ENCODE assay signal across 27 cellular contexts in genomic region chr20:44574372-44574771, GRCh38. TPM values are rescaled to one million over a fixed set of nuclear protein-coding genes. Genes with fewer than 3 reads are reported as not detected.
DNase-seq lines count a peak whose midpoint lies in the region; FAIRE-seq and TF ChIP-seq lines count a peak whose summit lies in the region.
"Had no signal": no experiment of that assay in that cellular context is flagged by ENCODE, and none has a peak within 500 bp of the region (broad histone marks: within the 10 kb centered on the region; RNA-seq: fewer than 3 reads in every experiment).

No MANE protein-coding gene starts in this region.

- no peaks in the 10 kb centered on the region for H3K27me3 ChIP-seq in muscle layer of colon (ENCODE audit: control insufficient read depth in 1 of 2, insufficient read depth in 2 of 2, low read length in 2 of 2)
- no peaks in the 10 kb centered on the region for H3K27me3 ChIP-seq in stomach smooth muscle (ENCODE audit: control insufficient read depth in 1 of 2, insufficient read depth in 2 of 2, low read length in 2 of 2)
- H3K27me3 ChIP-seq: BLaER1, brain microvascular endothelial cell, thyroid gland had no signal

- no peak for TF ChIP-seq CTCF in VCaP (conservative IDR thresholded peaks at IDR 0.05)
- TF ChIP-seq CTCF in GM20000 (IDR thresholded peaks at IDR 0.05; ENCODE audit: extremely low read depth, missing control alignments): no peak

- intact Hi-C loops in posterior cingulate gyrus (cut with DNase I): no loop called here

- DNase-seq in HTR-8/SVneo (ENCODE audit: insufficient read length, low spot score) (no peak), posterior cingulate gyrus (no peak), frontal cortex (ENCODE audit: low spot score in 2 of 2) (no peak), GM20000 (ENCODE audit: low spot score) (no peak), HPDE6-E6E7 (ENCODE audit: extremely low spot score) (no peak)
- DNase-seq: activated CD4-positive, alpha-beta T cell treated with anti-CD3 and anti-CD28 coated beads for 4 hours; activated naive CD4-positive, alpha-beta T cell treated with anti-CD3 and anti-CD28 coated beads, Interleukin-2, amount 50 U/mL, for 16 hours; brain microvascular endothelial cell; DMS 273 treated with DMSO at 0.1 percent for 48 hours; glutamatergic neuron; islet precursor cell; MV-4-11; NCI-H1436 treated with DMSO at 0.1 percent for 48 hours; NCI-H2107; NCI-H446; NCI-H748 treated with DMSO at 0.1 percent for 48 hours; SHP77 treated with DMSO at 0.1 percent for 48 hours; stimulated activated naive CD8-positive, alpha-beta T cell treated with anti-CD3 and anti-CD28 coated beads, Interleukin-15, amount 100 ng/mL, for 72 hours; T1000; thyroid gland; WERI-Rb-1 had no signal

- no peaks in the 10 kb centered on the region for H3K36me3 ChIP-seq in muscle layer of colon (ENCODE audit: insufficient read depth, low read length)
- H3K36me3 ChIP-seq in stomach smooth muscle (ENCODE audit: control insufficient read depth in 2 of 2, insufficient read depth in 2 of 2, low read length in 2 of 2): no peaks in the 10 kb centered on the region
- H3K36me3 ChIP-seq: BLaER1, brain microvascular endothelial cell, thyroid gland, WERI-Rb-1 had no signal

- H3K4me1 ChIP-seq in muscle layer of colon (ENCODE audit: insufficient read depth, low read length): peaks cover 79% of the 10 kb centered on the region
- peaks cover 36% of the 10 kb centered on the region for H3K4me1 ChIP-seq in stomach smooth muscle (ENCODE audit: control insufficient read depth, insufficient read depth, low read length)

- H3K9ac ChIP-seq in muscle layer of colon (ENCODE audit: low read length): no peak overlapping the region
- no peak overlapping the region for H3K9ac ChIP-seq in stomach smooth muscle (ENCODE audit: low read length in 2 of 2)
- H3K9ac ChIP-seq: BLaER1 had no signal

- H3K4me3 ChIP-seq in muscle layer of colon (ENCODE audit: low read depth in 1 of 2, low read length in 2 of 2) (no peak overlapping the region), stomach smooth muscle (ENCODE audit: low read length in 2 of 2) (no peak overlapping the region)
- H3K4me3 ChIP-seq: BLaER1, thyroid gland had no signal

- H3K9me3 ChIP-seq in muscle layer of colon (ENCODE audit: low read length) (no peaks in the 10 kb centered on the region), stomach smooth muscle (ENCODE audit: control insufficient read depth in 2 of 2, low read length in 2 of 2) (no peaks in the 10 kb centered on the region)
- H3K9me3 ChIP-seq: BLaER1, thyroid gland had no signal

- peak overlapping the region; percentile 72 for H3K27ac ChIP-seq in VCaP
- peak overlapping the region; percentile 55 for H3K27ac ChIP-seq in muscle layer of colon (ENCODE audit: low read depth, low read length)
- H3K27ac ChIP-seq in stomach smooth muscle (ENCODE audit: low read length): peak overlapping the region; percentile 62
- H3K27ac ChIP-seq: BLaER1, WERI-Rb-1 had no signal

- FAIRE-seq in HTR-8/SVneo (lab: Jason Lieb, UNC) (peak; percentile 23), frontal cortex (lab: Jason Lieb, UNC) (no peak)
- FAIRE-seq: H1, RCC 7860 had no signal

RNA-seq across cellular contexts. Expression of gene PKIG, which starts 8.0 kb away (rescaled TPM):
- total RNA-seq in frontal cortex: 32.2 TPM

RNA-seq across cellular contexts. Expression of gene SERINC3, which starts 52.5 kb away (rescaled TPM):
- total RNA-seq in frontal cortex: 89.7 TPM
